8 cellular contexts compared by ENCODE assay signal in the genomic region with DNA sequence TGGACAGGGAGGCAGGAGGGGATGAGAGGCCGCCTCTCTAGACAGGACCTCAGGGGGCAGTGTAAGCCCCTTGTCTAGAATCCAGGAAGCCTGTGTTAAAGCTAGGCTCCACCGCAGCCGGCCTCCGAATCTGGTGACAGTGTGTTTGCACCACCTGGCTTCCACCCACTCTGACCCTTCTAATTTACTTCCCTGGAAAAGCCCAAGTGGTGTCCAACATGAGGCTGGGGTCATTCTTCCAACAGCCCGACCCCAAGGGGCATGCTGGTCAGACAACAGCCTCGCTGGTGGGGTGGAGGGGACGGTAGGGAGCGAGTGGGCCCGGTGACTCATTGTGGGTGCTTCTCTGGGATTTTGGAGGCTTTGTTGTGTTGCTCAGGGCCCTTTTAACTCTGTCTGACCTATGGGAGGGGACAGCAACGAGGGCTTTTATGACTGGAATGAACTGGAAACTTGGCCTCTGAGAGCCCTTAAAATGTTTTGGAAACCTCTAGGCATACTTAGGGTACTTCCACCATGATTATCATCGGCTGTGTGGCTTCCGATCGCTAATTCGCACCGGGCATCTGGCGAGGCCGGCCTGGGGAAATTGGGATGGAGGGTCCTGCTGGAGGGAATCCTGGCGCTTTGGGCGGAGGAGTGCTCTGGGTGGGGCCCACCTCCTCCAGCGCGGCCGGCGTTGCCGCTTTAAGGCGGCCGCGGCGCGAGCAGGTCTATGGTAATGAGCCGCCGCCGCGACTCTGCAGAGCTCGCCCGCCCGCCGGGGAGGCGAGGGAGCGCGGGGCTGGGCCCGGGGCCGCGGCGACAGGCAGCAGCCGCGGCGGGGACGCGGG. TPM values are rescaled to one million over a fixed set of nuclear protein-coding genes. Genes with fewer than 3 reads are reported as not detected.
DNase-seq lines count a peak whose midpoint lies in the region; ATAC-seq and TF ChIP-seq lines count a peak whose summit lies in the region.

A gene with protein sequence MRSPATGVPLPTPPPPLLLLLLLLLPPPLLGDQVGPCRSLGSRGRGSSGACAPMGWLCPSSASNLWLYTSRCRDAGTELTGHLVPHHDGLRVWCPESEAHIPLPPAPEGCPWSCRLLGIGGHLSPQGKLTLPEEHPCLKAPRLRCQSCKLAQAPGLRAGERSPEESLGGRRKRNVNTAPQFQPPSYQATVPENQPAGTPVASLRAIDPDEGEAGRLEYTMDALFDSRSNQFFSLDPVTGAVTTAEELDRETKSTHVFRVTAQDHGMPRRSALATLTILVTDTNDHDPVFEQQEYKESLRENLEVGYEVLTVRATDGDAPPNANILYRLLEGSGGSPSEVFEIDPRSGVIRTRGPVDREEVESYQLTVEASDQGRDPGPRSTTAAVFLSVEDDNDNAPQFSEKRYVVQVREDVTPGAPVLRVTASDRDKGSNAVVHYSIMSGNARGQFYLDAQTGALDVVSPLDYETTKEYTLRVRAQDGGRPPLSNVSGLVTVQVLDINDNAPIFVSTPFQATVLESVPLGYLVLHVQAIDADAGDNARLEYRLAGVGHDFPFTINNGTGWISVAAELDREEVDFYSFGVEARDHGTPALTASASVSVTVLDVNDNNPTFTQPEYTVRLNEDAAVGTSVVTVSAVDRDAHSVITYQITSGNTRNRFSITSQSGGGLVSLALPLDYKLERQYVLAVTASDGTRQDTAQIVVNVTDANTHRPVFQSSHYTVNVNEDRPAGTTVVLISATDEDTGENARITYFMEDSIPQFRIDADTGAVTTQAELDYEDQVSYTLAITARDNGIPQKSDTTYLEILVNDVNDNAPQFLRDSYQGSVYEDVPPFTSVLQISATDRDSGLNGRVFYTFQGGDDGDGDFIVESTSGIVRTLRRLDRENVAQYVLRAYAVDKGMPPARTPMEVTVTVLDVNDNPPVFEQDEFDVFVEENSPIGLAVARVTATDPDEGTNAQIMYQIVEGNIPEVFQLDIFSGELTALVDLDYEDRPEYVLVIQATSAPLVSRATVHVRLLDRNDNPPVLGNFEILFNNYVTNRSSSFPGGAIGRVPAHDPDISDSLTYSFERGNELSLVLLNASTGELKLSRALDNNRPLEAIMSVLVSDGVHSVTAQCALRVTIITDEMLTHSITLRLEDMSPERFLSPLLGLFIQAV (N-terminal part only) (plus strand): TSS at position 743 of the 833 bp plus-strand sequence. CDS start 541 bp downstream, outside the sequence.

- H3K27me3 Mint-ChIP-seq in CD14-positive monocyte (ENCODE audit: low read depth in 3 of 3) (peaks cover 24 to 52% (median 43%) of the 10 kb centered on the region in 3 donors), natural killer cell (ENCODE audit: low read depth in 2 of 2) (peaks cover 9 to 14% of the 10 kb centered on the region in 2 donors)

- no peaks in the 10 kb centered on the region for H3K36me3 Mint-ChIP-seq in CD14-positive monocyte
- no peaks in the 10 kb centered on the region for H3K36me3 Mint-ChIP-seq in natural killer cell

- H3K4me1 ChIP-seq in OCI-LY3 (ENCODE audit: low read length) = peaks cover 5% of the 10 kb centered on the region
- peaks cover 0 to 22% (median 20%) of the 10 kb centered on the region in 5 donors for H3K4me1 ChIP-seq in subcutaneous abdominal adipose tissue (ENCODE audit: control insufficient read depth in 5 of 5, insufficient read depth in 5 of 5, low read length in 5 of 5)

- peak within 1 kb of the TSS; percentile 52 for H3K9ac ChIP-seq in OCI-LY3 (ENCODE audit: low read length)
- H3K9ac ChIP-seq in subcutaneous abdominal adipose tissue (ENCODE audit: low read length in 5 of 5) = peak within 1 kb of the TSS in 2 of 5 donors; percentile 14 to 66

- H3K4me1 Mint-ChIP-seq in CD14-positive monocyte (peaks cover 8% of the 10 kb centered on the region), natural killer cell (peaks cover 0 to 28% of the 10 kb centered on the region in 2 donors)

- H3K4me3 Mint-ChIP-seq in CD14-positive monocyte (peak within 1 kb of the TSS; percentile 75 to 81), natural killer cell (peak within 1 kb of the TSS; percentile 78)

- peaks cover 0 to 9% (median 0%) of the 10 kb centered on the region in 7 donors for H3K9me3 Mint-ChIP-seq in CD14-positive monocyte
- H3K9me3 Mint-ChIP-seq in natural killer cell = no peaks in the 10 kb centered on the region

- no peak for TF ChIP-seq CTCF in CD14-positive monocyte (IDR thresholded peaks at IDR 0.05)
- no peak for TF ChIP-seq CTCF in OCI-LY3 (IDR thresholded peaks at IDR 0.05; ENCODE audit: low read depth, low read length)
- TF ChIP-seq CTCF in natural killer cell (IDR thresholded peaks at IDR 0.05) = no peak

- H3K9me3 ChIP-seq in OCI-LY3 (ENCODE audit: insufficient read depth, low read length) (no peaks in the 10 kb centered on the region), subcutaneous abdominal adipose tissue (ENCODE audit: control insufficient read depth in 5 of 5, low read length in 5 of 5) (no peaks in the 10 kb centered on the region)

- peak within 1 kb of the TSS; percentile 80 for H3K4me2 ChIP-seq in OCI-LY3 (ENCODE audit: low read length)

- intact Hi-C loops in CD14-positive monocyte (cut with micrococcal nuclease) = no loop called here
- intact Hi-C loops in natural killer cell (cut with micrococcal nuclease) = loop anchor here (1.0 to 5.0 kb wide), 2 partner anchors 34 to 233 kb away; a partner anchor contains a TSS

- H3K27ac Mint-ChIP-seq in CD14-positive monocyte (no peak within 1 kb of the TSS), natural killer cell (peak within 1 kb of the TSS in 1 of 2 donors; percentile 64)

- H4K20me1 ChIP-seq in OCI-LY3 (ENCODE audit: insufficient read depth, low read length) = no peaks in the 10 kb centered on the region

- H2AFZ ChIP-seq in OCI-LY3 (ENCODE audit: low read depth, low read length) = peak within 1 kb of the TSS; percentile 86

- peak; percentile 47 for DNase-seq in CD14-positive monocyte (ENCODE audit: low spot score)
- peak; percentile 47 for DNase-seq in activated T-helper 1 cell treated with Interleukin-2 at 50 U/mL for 16 hours (ENCODE audit: low read depth)
- peak; percentile 35 for DNase-seq in fibroblast of peridontal ligament (ENCODE audit: extremely low read depth)
- DNase-seq in natural killer cell = peak; percentile 58

- no peaks in the 10 kb centered on the region for H3K79me2 ChIP-seq in OCI-LY3 (ENCODE audit: low read length)

- ATAC-seq in GM19328 (IDR thresholded peaks at IDR 0.05; ENCODE audit: unreplicated experiment) = peak; percentile 84
- ATAC-seq in HG03469 (IDR thresholded peaks at IDR 0.05; ENCODE audit: unreplicated experiment) = peak; percentile 51
- peak; percentile 87 to 96 (median 96) for ATAC-seq in natural killer cell

- H3K27me3 ChIP-seq in OCI-LY3 (ENCODE audit: low read depth, low read length) (no peaks in the 10 kb centered on the region), subcutaneous abdominal adipose tissue (ENCODE audit: control insufficient read depth in 5 of 5, insufficient read depth in 4 of 5, low read length in 5 of 5) (peaks cover 0 to 11% (median 4%) of the 10 kb centered on the region in 5 donors)

- peak within 1 kb of the TSS; percentile 79 for H3K4me3 ChIP-seq in OCI-LY3 (ENCODE audit: low read length)
- H3K4me3 ChIP-seq in subcutaneous abdominal adipose tissue (ENCODE audit: low read depth in 1 of 5, low read length in 5 of 5) = peak within 1 kb of the TSS in 4 of 5 donors; percentile 39 to 57 (median 50)

- H3K27ac ChIP-seq in OCI-LY3 (ENCODE audit: low read length) = no peak within 1 kb of the TSS
- no peak within 1 kb of the TSS for H3K27ac ChIP-seq in subcutaneous abdominal adipose tissue (ENCODE audit: low read depth, low read length)

- H3K36me3 ChIP-seq in OCI-LY3 (replicated peaks; ENCODE audit: low read depth, low read length) = no peaks in the 10 kb centered on the region
- no peaks in the 10 kb centered on the region for H3K36me3 ChIP-seq in subcutaneous abdominal adipose tissue (ENCODE audit: control insufficient read depth in 5 of 5, insufficient read depth in 5 of 5, low read length in 5 of 5)

RNA-seq across cellular contexts. Expression of the gene that starts here (rescaled TPM):
- polyA plus RNA-seq in CD14-positive monocyte = under 1 TPM; 0.03 to 0.04 TPM
- total RNA-seq in natural killer cell = 1 to 10 TPM; 7.1 to 9.7 (median 7.4) TPM

Comparison
In these comparisons a context has a peak if more than half of its experiments do, and no peak if none do; other contexts are left out.
1. Peak in DNase-seq in CD14-positive monocyte; RNA of the gene not detected or under 1 TPM.